ENCODE assay signal across 8 cellular contexts in the genomic region with DNA sequence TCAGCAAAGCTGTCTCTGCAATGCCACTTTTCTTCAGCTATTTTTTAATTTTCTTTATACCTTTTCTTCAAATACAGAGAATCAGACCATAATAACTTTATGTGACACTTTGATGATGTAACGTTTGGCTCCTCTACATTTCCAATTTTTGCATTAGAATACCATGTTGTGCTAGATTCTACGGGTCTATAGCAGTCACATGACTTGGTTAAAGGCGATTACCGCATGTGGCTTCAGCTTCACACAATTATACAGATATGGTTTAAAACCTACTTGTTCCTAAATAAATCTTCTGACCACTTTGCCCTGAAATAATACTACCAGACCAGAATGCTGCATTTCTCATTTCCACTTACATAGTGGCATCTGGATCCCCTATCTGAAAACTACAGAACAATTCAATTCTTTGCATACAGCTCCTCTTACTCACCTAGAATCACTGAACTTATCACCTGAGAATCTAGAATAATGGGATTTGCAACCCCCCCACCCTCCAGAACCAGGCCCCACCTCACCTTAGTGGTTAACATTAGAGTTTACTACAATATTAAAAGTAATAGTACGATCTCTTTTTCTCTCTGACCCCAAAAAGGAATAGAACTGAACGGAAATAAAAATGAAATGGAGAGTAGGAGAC. TPM values are rescaled to one million over a fixed set of nuclear protein-coding genes. Genes with fewer than 3 reads are reported as not detected.
A peak's percentile ranks its signal among the peaks of the same experiment; 100 is the strongest.
DNase-seq lines count a peak whose midpoint lies in the region; ATAC-seq and TF ChIP-seq lines count a peak whose summit lies in the region.

No MANE protein-coding gene starts in this region.

- TF ChIP-seq POLR2A in uterus (IDR thresholded peaks at IDR 0.05): no peak

- H3K4me1 ChIP-seq in left ventricle myocardium inferior (peaks cover 70% of the 10 kb centered on the region), lower lobe of right lung (peaks cover 59% of the 10 kb centered on the region), uterus (peaks cover 19 to 27% of the 10 kb centered on the region in 2 donors)

- H3K27me3 ChIP-seq in left ventricle myocardium inferior (ENCODE audit: low read depth): no peaks in the 10 kb centered on the region
- no peaks in the 10 kb centered on the region for H3K27me3 ChIP-seq in lower lobe of right lung (ENCODE audit: low read depth)
- no peaks in the 10 kb centered on the region for H3K27me3 ChIP-seq in uterus

- peak overlapping the region; percentile 92 for H3K27ac ChIP-seq in left ventricle myocardium inferior (replicated peaks)
- H3K27ac ChIP-seq in lower lobe of right lung: peak overlapping the region; percentile 93
- H3K27ac ChIP-seq in uterus: peak overlapping the region; percentile 84 to 85

- no peaks in the 10 kb centered on the region for H3K36me3 ChIP-seq in left ventricle myocardium inferior
- H3K36me3 ChIP-seq in lower lobe of right lung: no peaks in the 10 kb centered on the region
- no peaks in the 10 kb centered on the region for H3K36me3 ChIP-seq in uterus

- H3K4me3 ChIP-seq in left ventricle myocardium inferior (peak overlapping the region; percentile 95), astrocyte of the spinal cord (ENCODE audit: low read depth, low read length) (peak overlapping the region; percentile 85), lower lobe of right lung (peak overlapping the region; percentile 70), uterus (peak overlapping the region; percentile 82 to 97)

- H3K9me3 ChIP-seq in left ventricle myocardium inferior (replicated peaks) (no peaks in the 10 kb centered on the region), lower lobe of right lung (no peaks in the 10 kb centered on the region), uterus (no peaks in the 10 kb centered on the region)

- in situ Hi-C loops in astrocyte of the spinal cord (cut with HindIII; ENCODE audit: low sequenced_read_pairs): no loop called here

- no peak for ATAC-seq in left ventricle myocardium superior
- no peak for ATAC-seq in lower lobe of right lung
- no peak for ATAC-seq in HG02588 (IDR thresholded peaks at IDR 0.05; ENCODE audit: unreplicated experiment)

- DNase-seq in left ventricle myocardium inferior (no peak), left ventricle myocardium superior (no peak), astrocyte of the spinal cord (ENCODE audit: low read depth, low spot score) (no peak), lower lobe of right lung (no peak), uterus (no peak), NCI-H226 (no peak), NCI-H1436 (lab: John Stamatoyannopoulos, UW) (no peak)

- intact Hi-C loops in left ventricle myocardium inferior (cut with micrococcal nuclease) (no loop called here), left ventricle myocardium superior (cut with micrococcal nuclease) (no loop called here), lower lobe of right lung (cut with DNase I) (no loop called here), uterus (cut with DNase I; ENCODE audit: low total_unique reads) (no loop called here)

- TF ChIP-seq CTCF in left ventricle myocardium inferior (IDR thresholded peaks at IDR 0.05; ENCODE audit: borderline replicate concordance) (no peak), astrocyte of the spinal cord (IDR thresholded peaks at IDR 0.05; ENCODE audit: low read depth, low read length) (no peak), lower lobe of right lung (IDR thresholded peaks at IDR 0.05) (no peak), uterus (IDR thresholded peaks at IDR 0.05) (no peak)

RNA-seq across cellular contexts. Expression of gene MAX, which starts 1.3 kb away (rescaled TPM):
- total RNA-seq in left ventricle myocardium inferior: 81.9 TPM
- total RNA-seq in left ventricle myocardium superior: 85.9 TPM
- 105 TPM for total RNA-seq in lower lobe of right lung
- 100 to 1,000 TPM in 1 of 4 donors, 10 to 100 TPM in 3; 32.6 to 153 (median 68.4) TPM for total RNA-seq in uterus
